ENCODE assay signal across 21 cellular contexts in the genomic region with DNA sequence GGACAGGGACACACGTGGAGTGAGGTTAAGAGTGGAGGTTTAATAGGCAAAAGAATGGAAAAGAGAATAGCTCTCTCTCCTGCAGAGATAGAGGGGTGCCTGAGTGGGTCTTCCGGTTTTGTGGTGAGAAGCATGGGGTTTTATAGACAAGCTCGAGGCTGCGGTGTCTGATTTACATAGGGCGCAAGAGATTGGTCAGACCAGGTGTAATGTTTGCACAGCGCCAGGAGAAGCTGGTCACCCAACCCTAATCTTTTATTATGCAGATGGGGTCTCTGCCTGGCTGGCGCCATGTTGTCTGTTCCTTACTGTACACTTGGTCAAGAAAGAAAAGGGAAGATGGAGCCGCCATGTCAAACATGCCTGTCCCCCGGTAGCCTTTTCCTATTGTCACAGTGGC. TPM values are rescaled to one million over a fixed set of nuclear protein-coding genes. Genes with fewer than 3 reads are reported as not detected.
DNase-seq lines count a peak whose midpoint lies in the region; ATAC-seq, FAIRE-seq and TF ChIP-seq lines count a peak whose summit lies in the region.
"Had no signal": no experiment of that assay in that cellular context is flagged by ENCODE, and none has a peak within 500 bp of the region (broad histone marks: within the 10 kb centered on the region; RNA-seq: fewer than 3 reads in every experiment).

No MANE protein-coding gene starts in this region.

- no peak overlapping the region for H3K4me3 ChIP-seq in H1 (ENCODE audit: extremely low read depth in 1 of 4, insufficient read depth in 2 of 4, low read depth in 3 of 4, low read length in 4 of 4)
- H3K4me3 ChIP-seq: BLaER1 had no signal

- H4K20me1 ChIP-seq in H1 (replicated peaks in 1 of 2; ENCODE audit: control insufficient read depth in 1 of 2, insufficient read depth in 2 of 2, low read length in 2 of 2) = no peaks in the 10 kb centered on the region
- H4K20me1 ChIP-seq: BLaER1 had no signal

- H4K5ac ChIP-seq in H1 (ENCODE audit: insufficient read length, low read depth, low read length) = no peak overlapping the region

- no peak for TF ChIP-seq RAD21 in H1 (IDR thresholded peaks at IDR 0.05 in 1 of 2, conservative IDR thresholded peaks at IDR 0.05 in 1 of 2; ENCODE audit: low read depth in 2 of 2, low read length in 2 of 2)

- H3K23ac ChIP-seq in H1 (ENCODE audit: insufficient read length) = no peak overlapping the region

- no peak overlapping the region for H3K9ac ChIP-seq in H1 (replicated peaks in 1 of 4; ENCODE audit: extremely low read depth in 1 of 4, low read depth in 3 of 4, low read length in 3 of 4)
- H3K9ac ChIP-seq: BLaER1 had no signal

- H2BK15ac ChIP-seq in H1 (ENCODE audit: low read length) = 0 out of 2 replicates have a peak overlapping the region, but pooled peaks have one; percentile 75

- H2BK120ac ChIP-seq in H1 (replicated peaks; ENCODE audit: low read depth, low read length) = no peak overlapping the region

- FAIRE-seq in H1 (lab: Jason Lieb, UNC) = no peak
- FAIRE-seq: A204.1, G401.6, GM12892, GM19239 had no signal

- H2AK5ac ChIP-seq in H1 (ENCODE audit: low read depth, low read length) = no peak overlapping the region

- no peak for TF ChIP-seq EP300 in H1 (IDR thresholded peaks at IDR 0.05; ENCODE audit: borderline replicate concordance in 1 of 2, low read depth in 2 of 2, low read length in 2 of 2)

- H2AFZ ChIP-seq in H1 (ENCODE audit: low read length) = no peak overlapping the region

- no peak overlapping the region for H4K91ac ChIP-seq in H1 (replicated peaks; ENCODE audit: insufficient read length, low read length)

- no peak overlapping the region for H2BK20ac ChIP-seq in H1 (ENCODE audit: low read length)

- H2BK5ac ChIP-seq in H1 (ENCODE audit: low read depth, low read length) = no peak overlapping the region

- H4K8ac ChIP-seq in H1 (ENCODE audit: extremely low read depth, insufficient read depth, low read length) = no peak overlapping the region

- no peaks in the 10 kb centered on the region for H3K79me2 ChIP-seq in H1 (ENCODE audit: control insufficient read depth in 1 of 2, insufficient read depth in 2 of 2, low read length in 2 of 2)

- TF ChIP-seq CTCF in H1 (IDR thresholded peaks at IDR 0.05; ENCODE audit: control extremely low read depth in 1 of 3, insufficient read depth in 1 of 3, low read depth in 1 of 3, low read length in 3 of 3) = no peak

- TF ChIP-seq POLR2A in H1 (IDR thresholded peaks at IDR 0.05; ENCODE audit: control extremely low read depth in 1 of 2, low read depth in 2 of 2, low read length in 2 of 2) = no peak

- no peaks in the 10 kb centered on the region for H3K36me3 ChIP-seq in H1 (ENCODE audit: control insufficient read depth in 2 of 4, insufficient read depth in 4 of 4, low read length in 3 of 4)
- H3K36me3 ChIP-seq: BLaER1 had no signal

- WGBS in H1 (ENCODE audit: extremely low coverage in 1 of 2, insufficient coverage in 1 of 2, insufficient read length in 1 of 2, insufficient replicate concordance in 2 of 2, low coverage in 1 of 2, low lambda C conversion rate in 2 of 2, missing lambda C conversion rate in 1 of 2), 2 experiments = 94% methylated on average over 9 of the region's 9 CpGs; no CpG with 5 or more reads in 1 of the 2 experiments

- ATAC-seq in HG03432 (IDR thresholded peaks at IDR 0.05; ENCODE audit: unreplicated experiment) = no peak
- ATAC-seq: CD8-positive, alpha-beta T cell; HCT116 had no signal

- H3K56ac ChIP-seq in H1 (replicated peaks; ENCODE audit: insufficient read length, low read depth, low read length) = no peak overlapping the region

- H3K9me3 ChIP-seq in H1 (ENCODE audit: insufficient read depth in 2 of 2, low read depth in 1 of 2, low read length in 1 of 2) = no peaks in the 10 kb centered on the region
- H3K9me3 ChIP-seq: BLaER1, Caco-2 had no signal

- no peaks in the 10 kb centered on the region for H3K23me2 ChIP-seq in H1 (ENCODE audit: low read depth, low read length)

- POLR2A ChIA-PET in H1 (lab: Charles Lee; ENCODE audit: partially characterized antibody) = interaction anchor here (0.7 to 0.8 kb wide), 2 partner anchors 11 to 16 kb away, joined by 3 read pairs; no protein-coding TSS in a partner anchor

- CTCF ChIA-PET in H1 (lab: Charles Lee; ENCODE audit: partially characterized antibody) = interaction anchor here (0.8 to 1.1 kb wide), 3 partner anchors 29 to 100 kb away, joined by 3 read pairs; no protein-coding TSS in a partner anchor

- H3K4me1 ChIP-seq in H1 (replicated peaks in 1 of 4; ENCODE audit: control insufficient read depth in 3 of 4, insufficient read depth in 4 of 4, low read length in 3 of 4) = peaks cover under 1 to 11% (median 6%) of the 10 kb centered on the region in 4 experiments; a peak in 6 of 7 replicates
- H3K4me1 ChIP-seq: Caco-2 had no signal

- peak; percentile 7 for DNase-seq in NCI-H748 (lab: John Stamatoyannopoulos, UW; ENCODE audit: unreplicated experiment)
- no peak for DNase-seq in NCI-H748 treated with DMSO at 0.1 percent for 48 hours (lab: John Stamatoyannopoulos, UW)
- DNase-seq in NCI-H146 treated with DMSO at 0.1 percent for 48 hours (lab: John Stamatoyannopoulos, UW; ENCODE audit: unreplicated experiment) = peak; percentile 68
- no peak for DNase-seq in H1 (ENCODE audit: low read depth in 1 of 2, low spot score in 2 of 2)
- DNase-seq in OCI-M1 (lab: John Stamatoyannopoulos, UW) = no peak
- DNase-seq: Caco-2; CD4-positive, CD25-positive, alpha-beta regulatory T cell; CD8-positive, alpha-beta T cell; DMS153; DND-41; GOT3; H7 had no signal

- H3K18ac ChIP-seq in H1 (ENCODE audit: extremely low read depth, low read length) = 0 out of 2 replicates have a peak overlapping the region, but pooled peaks have one; percentile 6

- peak overlapping the region; percentile 62; the same call in 1 of the 2 replicates for H2BK12ac ChIP-seq in H1 (ENCODE audit: low read depth, low read length)

- H3K4ac ChIP-seq in H1 (replicated peaks; ENCODE audit: insufficient read length, low read depth, low read length) = no peak overlapping the region

- H3K4me2 ChIP-seq in H1 (ENCODE audit: insufficient read depth in 1 of 2, low read depth in 2 of 2, low read length in 2 of 2) = no peak overlapping the region; a peak in 1 of 4 replicates
- H3K4me2 ChIP-seq: BLaER1 had no signal

- no peaks in the 10 kb centered on the region for H3K79me1 ChIP-seq in H1 (ENCODE audit: low read depth, low read length)

- no peak overlapping the region for H3K27ac ChIP-seq in H1 (ENCODE audit: low read depth, low read length)
- H3K27ac ChIP-seq: 22Rv1, BLaER1, C4-2B had no signal

- no peak overlapping the region for H3K14ac ChIP-seq in H1 (ENCODE audit: insufficient read length)

- H3K27me3 ChIP-seq in H1 (replicated peaks in 1 of 4; ENCODE audit: control insufficient read depth in 3 of 4, extremely low read depth in 1 of 4, insufficient read depth in 3 of 4, low read length in 3 of 4) = no peaks in the 10 kb centered on the region
- H3K27me3 ChIP-seq: BLaER1 had no signal

TF ChIP-seq in H1, 55 proteins besides CTCF, POLR2A, EP300 and RAD21:
- no peak for TF ChIP-seq SP4 (IDR thresholded peaks at IDR 0.05; ENCODE audit: low read length)
- no peak for TF ChIP-seq FOSL1 (IDR thresholded peaks at IDR 0.05; ENCODE audit: insufficient read depth, low read depth, low read length)
- no peak for TF ChIP-seq BCL11A (IDR thresholded peaks at IDR 0.05; ENCODE audit: low read depth in 2 of 2, low read length in 2 of 2)
- TF ChIP-seq KDM1A (IDR thresholded peaks at IDR 0.05; ENCODE audit: borderline replicate concordance, low read length) = no peak
- TF ChIP-seq CBX5 (IDR thresholded peaks at IDR 0.05; ENCODE audit: low read depth, low read length) = no peak

RNA-seq across cellular contexts. Expression of gene MLYCD, which starts 44.5 kb away (rescaled TPM):
- total RNA-seq in H1 (2021; fragmentation: NEBNext Ultra II Directional; extraction: Animal tissue kit (Norgen Biotek cat#: 25700)) = 5.8 and 7.0 TPM in 2 replicates
- 3.7 and 4.6 TPM in 2 replicates for polyA plus RNA-seq in H1 (2011; rRNA removed)
- 3.9 TPM for polyA plus RNA-seq in H1 (2011; cell fraction: cytosol; rRNA removed)
- polyA plus RNA-seq in H1 (2011; cell fraction: nucleus; rRNA removed) = 12.8 TPM
- 3.2 to 3.9 TPM (median 3.6 TPM) in 4 replicates for polyA plus RNA-seq in H1 (2012, experiment 1 of 2)
- polyA plus RNA-seq in H1 (2012, experiment 2 of 2) = 1.7 TPM
- polyA plus RNA-seq in H1 (2013, experiment 1 of 2) = 3.0 TPM
- 2.4 TPM for polyA plus RNA-seq in H1 (2013, experiment 2 of 2)
- 18.3 and 19.3 TPM in 2 replicates for polyA minus RNA-seq in H1 (2011; rRNA and poly(A)+ RNA removed)
- polyA minus RNA-seq in H1 (2011; cell fraction: cytosol; rRNA and poly(A)+ RNA removed) = 6.3 TPM
- polyA minus RNA-seq in H1 (2011; cell fraction: nucleus; rRNA and poly(A)+ RNA removed) = 26.2 TPM

RNA-seq across cellular contexts. Expression of gene HSBP1, which starts 46.6 kb away (rescaled TPM):
- total RNA-seq in H1 (2021; fragmentation: NEBNext Ultra II Directional; extraction: Animal tissue kit (Norgen Biotek cat#: 25700)) = 216 and 219 TPM in 2 replicates
- 56.3 and 78.4 TPM in 2 replicates for polyA plus RNA-seq in H1 (2011; rRNA removed)
- 125 TPM for polyA plus RNA-seq in H1 (2011; cell fraction: cytosol; rRNA removed)
- polyA plus RNA-seq in H1 (2011; cell fraction: nucleus; rRNA removed) = 96.5 TPM
- 163 to 277 TPM (median 180 TPM) in 4 replicates for polyA plus RNA-seq in H1 (2012, experiment 1 of 2)
- polyA plus RNA-seq in H1 (2012, experiment 2 of 2) = 12.1 TPM
- 209 TPM for polyA plus RNA-seq in H1 (2013, experiment 1 of 2)
- polyA plus RNA-seq in H1 (2013, experiment 2 of 2) = 210 TPM
- polyA minus RNA-seq in H1 (2011; rRNA and poly(A)+ RNA removed) = 108 and 137 TPM in 2 replicates
- polyA minus RNA-seq in H1 (2011; cell fraction: cytosol; rRNA and poly(A)+ RNA removed) = 50.3 TPM
- 39.2 TPM for polyA minus RNA-seq in H1 (2011; cell fraction: nucleus; rRNA and poly(A)+ RNA removed)

Comparison
In these comparisons a context has a peak if more than half of its experiments do, and no peak if none do; other contexts are left out.
1. DNase-seq: peak in NCI-H748 (single experiment) and NCI-H146 treated with DMSO at 0.1 percent for 48 hours (single experiment); none in NCI-H748 treated with DMSO at 0.1 percent for 48 hours (single experiment), H1 (0 of 2) and OCI-M1 (single experiment).